22 cellular contexts compared by ENCODE assay signal in genomic region chr13:110666255-110666533, GRCh38. TPM values are rescaled to one million over a fixed set of nuclear protein-coding genes. Genes with fewer than 3 reads are reported as not detected.
DNase-seq lines count a peak whose midpoint lies in the region; ATAC-seq and TF ChIP-seq lines count a peak whose summit lies in the region.
"Had no signal": no experiment of that assay in that cellular context is flagged by ENCODE, and none has a peak within 500 bp of the region (broad histone marks: within the 10 kb centered on the region; RNA-seq: fewer than 3 reads in every experiment).

No MANE protein-coding gene starts in this region.

- TF ChIP-seq EP300 in upper lobe of left lung (IDR thresholded peaks at IDR 0.05) = no peak

- no peak overlapping the region for H3K27ac ChIP-seq in GM23338 (ENCODE audit: low read depth)
- H3K27ac ChIP-seq in upper lobe of left lung = peak overlapping the region; percentile 50 to 76 (median 71)
- H3K27ac ChIP-seq in effector memory CD4-positive, alpha-beta T cell (ENCODE audit: insufficient read depth, low read length, poor library complexity, severe bottlenecking) = no peak overlapping the region
- no peak overlapping the region for H3K27ac ChIP-seq in GM23248
- H3K27ac ChIP-seq: BLaER1, SJCRH30 had no signal

- CTCF ChIA-PET in activated B cell treated with CpG ODN at 0.5 μM for 24 hours (lab: Charles Lee) = interaction anchor here (0.9 to 1.7 kb wide), 2 partner anchors 15 to 21 kb away, joined by 5 read pairs; no protein-coding TSS in a partner anchor

- H3K36me3 ChIP-seq in GM23338 (ENCODE audit: insufficient read depth) (peaks cover 31% of the 10 kb centered on the region), upper lobe of left lung (peaks cover 15 to 83% (median 57%) of the 10 kb centered on the region in 4 donors), GM23248 (ENCODE audit: low read depth) (peaks cover 51% of the 10 kb centered on the region)
- peaks cover 58% of the 10 kb centered on the region for H3K36me3 ChIP-seq in effector memory CD4-positive, alpha-beta T cell (ENCODE audit: control insufficient read depth, insufficient read depth, low read length)

- no peak overlapping the region for H2AFZ ChIP-seq in GM23338
- no peak overlapping the region for H2AFZ ChIP-seq in GM23248

- in situ Hi-C loops in GM23248 (cut with MboI) = no loop called here

- H4K20me1 ChIP-seq in GM23338 (replicated peaks; ENCODE audit: insufficient read depth) (no peaks in the 10 kb centered on the region), GM23248 (ENCODE audit: insufficient read depth) (no peaks in the 10 kb centered on the region)
- H4K20me1 ChIP-seq: BLaER1 had no signal

- H3K4me1 ChIP-seq in GM23338 (ENCODE audit: insufficient read depth) = no peaks in the 10 kb centered on the region
- peaks cover 0 to 4% (median 0%) of the 10 kb centered on the region in 4 donors for H3K4me1 ChIP-seq in upper lobe of left lung
- H3K4me1 ChIP-seq in effector memory CD4-positive, alpha-beta T cell (ENCODE audit: control insufficient read depth, insufficient read depth, low read length, poor library complexity, severe bottlenecking) = no peaks in the 10 kb centered on the region
- no peaks in the 10 kb centered on the region for H3K4me1 ChIP-seq in GM23248 (ENCODE audit: insufficient read depth)
- H3K4me1 ChIP-seq: BLaER1, Caco-2, SJCRH30 had no signal

- H3K4me2 ChIP-seq in GM23338 = no peak overlapping the region
- no peak overlapping the region for H3K4me2 ChIP-seq in GM23248 (ENCODE audit: unreplicated experiment)
- H3K4me2 ChIP-seq: BLaER1 had no signal

- H3K4me3 ChIP-seq in GM23338 = no peak overlapping the region
- H3K4me3 ChIP-seq in upper lobe of left lung = no peak overlapping the region
- H3K4me3 ChIP-seq in effector memory CD4-positive, alpha-beta T cell (ENCODE audit: insufficient read depth, low read depth, low read length, poor library complexity, severe bottlenecking) = no peak overlapping the region
- H3K4me3 ChIP-seq in GM23248 = no peak overlapping the region
- H3K4me3 ChIP-seq: BLaER1, GM12878, SJCRH30 had no signal

- intact Hi-C loops in activated B cell treated with CpG ODN at 0.5 μM for 24 hours (cut with micrococcal nuclease) = no loop called here

- H3K4me1 Mint-ChIP-seq in GM23338 = peaks cover 10% of the 10 kb centered on the region; the same call in 1 of the 3 replicates
- peaks cover 73% of the 10 kb centered on the region for H3K4me1 Mint-ChIP-seq in activated B cell treated with CpG ODN at 0.5 μM for 24 hours
- peaks cover 33% of the 10 kb centered on the region for H3K4me1 Mint-ChIP-seq in memory B cell

- H3K9me3 ChIP-seq in upper lobe of left lung (no peaks in the 10 kb centered on the region), GM23248 (ENCODE audit: low read depth) (no peaks in the 10 kb centered on the region)
- no peaks in the 10 kb centered on the region for H3K9me3 ChIP-seq in effector memory CD4-positive, alpha-beta T cell (ENCODE audit: control insufficient read depth, low read length)
- H3K9me3 ChIP-seq: Caco-2 had no signal

- H3K4me3 Mint-ChIP-seq in GM23338 (no peak overlapping the region), activated B cell treated with CpG ODN at 0.5 μM for 24 hours (no peak overlapping the region), memory B cell (no peak overlapping the region)
- H3K4me3 Mint-ChIP-seq: CD4-positive, alpha-beta memory T cell had no signal

- H3K36me3 Mint-ChIP-seq in GM23338 (ENCODE audit: low read depth) (peaks cover 92% of the 10 kb centered on the region), activated B cell treated with CpG ODN at 0.5 μM for 24 hours (ENCODE audit: low read depth) (peaks cover 89% of the 10 kb centered on the region), memory B cell (peaks cover 35% of the 10 kb centered on the region)

- POLR2A ChIA-PET in activated B cell treated with CpG ODN at 0.5 μM for 24 hours (lab: Charles Lee) = interaction anchor here (1.8 to 3.4 kb wide), 2 partner anchors 11 to 49 kb away, joined by 11 to 40 read pairs; no protein-coding TSS in a partner anchor

- peaks cover 5% of the 10 kb centered on the region for H3K27me3 Mint-ChIP-seq in GM23338 (ENCODE audit: insufficient read depth, low read depth, poor library complexity)
- H3K27me3 Mint-ChIP-seq in activated B cell treated with CpG ODN at 0.5 μM for 24 hours = no peaks in the 10 kb centered on the region
- no peaks in the 10 kb centered on the region for H3K27me3 Mint-ChIP-seq in memory B cell
- H3K27me3 Mint-ChIP-seq: CD4-positive, alpha-beta memory T cell had no signal

- H3F3A ChIP-seq in GM23338 (replicated peaks; ENCODE audit: low read depth) = no peaks in the 10 kb centered on the region
- H3F3A ChIP-seq in GM23248 (ENCODE audit: insufficient read depth) = no peaks in the 10 kb centered on the region

- H3K27me3 ChIP-seq in GM23338 (ENCODE audit: insufficient read depth) = no peaks in the 10 kb centered on the region
- H3K27me3 ChIP-seq in upper lobe of left lung = no peaks in the 10 kb centered on the region
- no peaks in the 10 kb centered on the region for H3K27me3 ChIP-seq in effector memory CD4-positive, alpha-beta T cell (replicated peaks; ENCODE audit: control insufficient read depth, insufficient read depth, low read length, poor library complexity, severe bottlenecking)
- no peaks in the 10 kb centered on the region for H3K27me3 ChIP-seq in GM23248 (replicated peaks; ENCODE audit: insufficient read depth)
- H3K27me3 ChIP-seq: BLaER1, SJCRH30 had no signal

- 0 out of 2 replicates have a peak overlapping the region, but pooled peaks have one; percentile 36 for H3K27ac Mint-ChIP-seq in GM23338
- H3K27ac Mint-ChIP-seq in activated B cell treated with CpG ODN at 0.5 μM for 24 hours = peak overlapping the region; percentile 80
- H3K27ac Mint-ChIP-seq in memory B cell = peak overlapping the region; percentile 90

- TF ChIP-seq CTCF in GM23338 (conservative IDR thresholded peaks at IDR 0.05; ENCODE audit: low read depth in 2 of 2) = no peak
- no peak for TF ChIP-seq CTCF in activated B cell treated with CpG ODN at 0.5 μM for 24 hours (IDR thresholded peaks at IDR 0.05)
- TF ChIP-seq CTCF in upper lobe of left lung (IDR thresholded peaks at IDR 0.05) = no peak

- DNase-seq in GM23338 (ENCODE audit: low spot score) = no peak
- no peak for DNase-seq in activated B cell treated with CpG ODN at 0.5 μM for 24 hours
- DNase-seq in memory B cell (ENCODE audit: low spot score in 2 of 2) = no peak
- DNase-seq in upper lobe of left lung = no peak
- no peak for DNase-seq in effector memory CD4-positive, alpha-beta T cell
- no peak for DNase-seq in activated T-cell treated with anti-CD3 and anti-CD28 coated beads, Interleukin-2, amount 50 U/mL, for 1 hour
- DNase-seq in GM23248 = no peak
- DNase-seq: Caco-2; CD4-positive, alpha-beta memory T cell; DND-41; GOT3; HCEC 1CT; KG1; NCI-H1092; NCI-H1436; NCI-H187 treated with DMSO at 0.1 percent for 48 hours; NCI-H2107; NK-92 treated with Interleukin-12 subunit alpha and Interleukin-12 subunit beta, amount 100 ng/mL, for 24 hours; OCI-M1; SJCRH30 had no signal

- no peak for TF ChIP-seq POLR2A in upper lobe of left lung (IDR thresholded peaks at IDR 0.05)

- no peaks in the 10 kb centered on the region for H3K9me2 ChIP-seq in GM23338 (ENCODE audit: insufficient read depth)
- no peaks in the 10 kb centered on the region for H3K9me2 ChIP-seq in GM23248 (ENCODE audit: insufficient read depth)

- WGBS in upper lobe of left lung, 2 donors = 69% methylated on average over 8 of the region's 8 CpGs; no CpG with 5 or more reads in 1 of the 2 donors
- 77 to 83% methylated on average over 8 of the region's 8 CpGs for WGBS in GM23248 (ENCODE audit: low coverage in 1 of 2, low lambda C conversion rate in 2 of 2, missing lambda C conversion rate in 2 of 2), 2 experiments

- no peak overlapping the region for H3K9ac ChIP-seq in GM23248
- H3K9ac ChIP-seq: BLaER1 had no signal

- H3K9me3 Mint-ChIP-seq in GM23338 = peaks cover 45% of the 10 kb centered on the region
- H3K9me3 Mint-ChIP-seq in activated B cell treated with CpG ODN at 0.5 μM for 24 hours = no peaks in the 10 kb centered on the region
- H3K9me3 Mint-ChIP-seq in memory B cell = no peaks in the 10 kb centered on the region

- H3K79me2 ChIP-seq in GM23338 (replicated peaks; ENCODE audit: insufficient read depth) = no peaks in the 10 kb centered on the region
- peaks cover 21% of the 10 kb centered on the region; the same call in 1 of the 2 replicates for H3K79me2 ChIP-seq in GM23248 (ENCODE audit: insufficient read depth)

- ATAC-seq in GM23338 (no peak), activated B cell treated with CpG ODN at 0.5 μM for 24 hours (ENCODE audit: low read depth) (no peak), memory B cell (ENCODE audit: low read depth) (no peak), upper lobe of left lung (ENCODE audit: low FRiP score in 2 of 2) (peak; percentile 37 to 38)
- ATAC-seq: GM12878 had no signal

TF ChIP-seq in GM23338, 12 proteins besides CTCF, POLR2A, EP300 and RAD21 (continues in another document):
- TF ChIP-seq JUNB (IDR thresholded peaks at IDR 0.05; ENCODE audit: unreplicated experiment) = no peak
- no peak for TF ChIP-seq NANOG (IDR thresholded peaks at IDR 0.05; ENCODE audit: borderline replicate concordance)

RNA-seq across cellular contexts. Expression of gene CARS2, which starts 39.7 kb away (rescaled TPM):
- total RNA-seq in GM23338 (2014; rRNA removed; shearing (Covaris generic)) = 39.0 and 46.8 TPM in 2 replicates
- polyA plus RNA-seq in GM23338 (2016; fragmentation: Nextera tagmentation; extraction: Ambion mirVana) (53.5 and 58.6 TPM in 2 replicates), GM23248 (2016; fragmentation: Nextera tagmentation; extraction: Ambion mirVana) (88.6 and 96.7 TPM in 2 replicates)
- total RNA-seq in activated B cell treated with CpG ODN at 0.5 μM for 24 hours (90.1 and 115 TPM in 2 replicates), upper lobe of left lung (100 to 1,000 TPM in 1 of 6 donors, 10 to 100 TPM in 5; 53.2 to 107 (median 63.0) TPM)
- 74.1 and 75.7 TPM in 2 replicates for total RNA-seq in GM23248 (2014; rRNA removed; shearing (Covaris generic))

RNA-seq across cellular contexts. Expression of gene ING1, which starts 47.3 kb away (rescaled TPM):
- 34.4 and 35.8 TPM in 2 replicates for total RNA-seq in GM23338 (2014; rRNA removed; shearing (Covaris generic))
- polyA plus RNA-seq in GM23338 (2016; fragmentation: Nextera tagmentation; extraction: Ambion mirVana) (26.9 and 27.4 TPM in 2 replicates), GM23248 (2016; fragmentation: Nextera tagmentation; extraction: Ambion mirVana) (6.5 and 7.2 TPM in 2 replicates)
- total RNA-seq in activated B cell treated with CpG ODN at 0.5 μM for 24 hours (14.3 and 15.3 TPM in 2 replicates), upper lobe of left lung (10 to 100 TPM; 11.8 to 31.4 (median 17.9) TPM)
- 7.2 and 8.2 TPM in 2 replicates for total RNA-seq in GM23248 (2014; rRNA removed; shearing (Covaris generic))

RNA-seq across cellular contexts. Expression of gene NAXD, which starts 50.8 kb away (rescaled TPM):
- total RNA-seq in GM23338 (2014; rRNA removed; shearing (Covaris generic)) = 16.1 and 18.5 TPM in 2 replicates
- polyA plus RNA-seq in GM23338 (2016; fragmentation: Nextera tagmentation; extraction: Ambion mirVana) (15.3 and 16.9 TPM in 2 replicates), GM23248 (2016; fragmentation: Nextera tagmentation; extraction: Ambion mirVana) (26.9 and 28.1 TPM in 2 replicates)
- total RNA-seq in activated B cell treated with CpG ODN at 0.5 μM for 24 hours (31.1 and 32.7 TPM in 2 replicates), upper lobe of left lung (10 to 100 TPM; 19.6 to 38.8 (median 29.4) TPM)
- 23.5 and 34.0 TPM in 2 replicates for total RNA-seq in GM23248 (2014; rRNA removed; shearing (Covaris generic))

Comparison
In these comparisons a context has a peak if more than half of its experiments do, and no peak if none do; other contexts are left out.
1. ATAC-seq: peak in upper lobe of left lung (2 of 2); none in GM23338 (single experiment), activated B cell treated with CpG ODN at 0.5 μM for 24 hours (single experiment) and memory B cell (single experiment).
2. H3K27ac ChIP-seq: peak in upper lobe of left lung (4 of 4); none in GM23338 (single experiment), effector memory CD4-positive, alpha-beta T cell (single experiment) and GM23248 (single experiment).
3. H3K27ac Mint-ChIP-seq: peak in every context shown above with its lines; median percentile 90 in memory B cell; 80 in activated B cell treated with CpG ODN at 0.5 μM for 24 hours; 36 in GM23338.